In genomic region chr6:47440722-47441121, GRCh38 we compare ENCODE assay signal across 8 cellular contexts. TPM values are rescaled to one million over a fixed set of nuclear protein-coding genes. Genes with fewer than 3 reads are reported as not detected.
DNase-seq lines count a peak whose midpoint lies in the region; ATAC-seq and TF ChIP-seq lines count a peak whose summit lies in the region.

No MANE protein-coding gene starts in this region.

- no peak overlapping the region for H3K23ac ChIP-seq in mesendoderm (ENCODE audit: low read length)

- no peak overlapping the region for H3K18ac ChIP-seq in mesendoderm (ENCODE audit: low read length)

- no peak overlapping the region for H4K8ac ChIP-seq in mesendoderm (ENCODE audit: low read depth, low read length)

- no peak for TF ChIP-seq CTCF in testis (IDR thresholded peaks at IDR 0.05)

- H3K36me3 Mint-ChIP-seq in activated T-cell treated with anti-CD3 and anti-CD28 coated beads, Interleukin-2, amount 50 U/mL, for 4 hours (ENCODE audit: insufficient read depth): no peaks in the 10 kb centered on the region

- H3K27ac ChIP-seq in mesendoderm (ENCODE audit: low read depth, low read length): no peak overlapping the region
- peak overlapping the region in 1 of 2 donors; percentile 30 for H3K27ac ChIP-seq in testis

- no peaks in the 10 kb centered on the region for H3K9me3 ChIP-seq in testis

- no peaks in the 10 kb centered on the region for H3K4me1 ChIP-seq in mesendoderm (ENCODE audit: control insufficient read depth, low read depth, low read length)
- H3K4me1 ChIP-seq in testis: no peaks in the 10 kb centered on the region

- intact Hi-C loops in testis (cut with DNase I; ENCODE audit: low total_unique reads): no loop called here

- H2BK15ac ChIP-seq in mesendoderm (replicated peaks; ENCODE audit: low read depth): no peak overlapping the region

- no peak overlapping the region for H3K56ac ChIP-seq in mesendoderm (ENCODE audit: low read length)

- H3K4me1 Mint-ChIP-seq in activated T-cell treated with anti-CD3 and anti-CD28 coated beads, Interleukin-2, amount 50 U/mL, for 4 hours (ENCODE audit: low read depth): no peaks in the 10 kb centered on the region

- no peak overlapping the region for H4K5ac ChIP-seq in mesendoderm (ENCODE audit: low read length)

- H3K4me2 ChIP-seq in mesendoderm (ENCODE audit: low read length): no peak overlapping the region

- H3K27me3 Mint-ChIP-seq in activated T-cell treated with anti-CD3 and anti-CD28 coated beads, Interleukin-2, amount 50 U/mL, for 4 hours (ENCODE audit: low read depth): no peaks in the 10 kb centered on the region

- DNase-seq in NCI-H1105 treated with DMSO at 0.1 percent for 48 hours (lab: John Stamatoyannopoulos, UW) (peak; percentile 62), pons (ENCODE audit: low spot score) (peak; percentile 70), mesendoderm (no peak), testis (no peak)
- no peak for DNase-seq in activated T-cell treated with anti-CD3 and anti-CD28 coated beads, Interleukin-2, amount 50 U/mL, for 4 hours
- DNase-seq in activated CD8-positive, alpha-beta memory T cell treated with anti-CD3 and anti-CD28 coated beads, Interleukin-2, amount 50 U/mL, for 48 hours: no peak

- no peaks in the 10 kb centered on the region for H3K9me3 Mint-ChIP-seq in activated T-cell treated with anti-CD3 and anti-CD28 coated beads, Interleukin-2, amount 50 U/mL, for 4 hours

- no peak overlapping the region for H3K4ac ChIP-seq in mesendoderm (ENCODE audit: low read depth, low read length)

- no peak overlapping the region for H2AK5ac ChIP-seq in mesendoderm (ENCODE audit: low read length)

- WGBS in mesendoderm (ENCODE audit: extremely low coverage, insufficient coverage, low lambda C conversion rate): no CpG with 5 or more reads among the region's 3 CpGs
- WGBS in testis, 2 donors: 48 to 54% methylated on average over 3 of the region's 3 CpGs

- peak; percentile 72 for ATAC-seq in GM18907 (IDR thresholded peaks at IDR 0.05; ENCODE audit: unreplicated experiment)
- ATAC-seq in HG02759 (IDR thresholded peaks at IDR 0.05; ENCODE audit: unreplicated experiment): peak; percentile 47
- ATAC-seq in activated T-cell treated with anti-CD3 and anti-CD28 coated beads, Interleukin-2, amount 50 U/mL, for 4 hours: no peak

- no peak overlapping the region for H2BK120ac ChIP-seq in mesendoderm (ENCODE audit: low read depth, low read length)

- H3K79me1 ChIP-seq in mesendoderm (ENCODE audit: low read length): no peaks in the 10 kb centered on the region

- no peaks in the 10 kb centered on the region for H3K79me2 ChIP-seq in mesendoderm (ENCODE audit: control insufficient read depth, insufficient read depth, low read length)

- no peak overlapping the region for H3K9ac ChIP-seq in mesendoderm (ENCODE audit: low read length)

- H2BK5ac ChIP-seq in mesendoderm (ENCODE audit: low read length): no peak overlapping the region

- H3K36me3 ChIP-seq in mesendoderm (ENCODE audit: control insufficient read depth, insufficient read depth, low read length) (no peaks in the 10 kb centered on the region), testis (ENCODE audit: low read depth, missing control alignments) (no peaks in the 10 kb centered on the region)

- H3K4me3 ChIP-seq in mesendoderm (ENCODE audit: low read length) (no peak overlapping the region), testis (no peak overlapping the region)

- no peak for TF ChIP-seq POLR2A in testis (IDR thresholded peaks at IDR 0.05)

- H3K4me3 Mint-ChIP-seq in activated T-cell treated with anti-CD3 and anti-CD28 coated beads, Interleukin-2, amount 50 U/mL, for 4 hours: no peak overlapping the region

- H3K27me3 ChIP-seq in mesendoderm (ENCODE audit: insufficient read depth, low read length, poor library complexity): no peaks in the 10 kb centered on the region
- H3K27me3 ChIP-seq in testis: no peaks in the 10 kb centered on the region

RNA-seq across cellular contexts. Expression of gene CD2AP, which starts 36.9 kb away (rescaled TPM):
- 10 to 100 TPM; 25.9 to 31.3 (median 28.8) TPM for total RNA-seq in activated T-cell treated with anti-CD3 and anti-CD28 coated beads, Interleukin-2, amount 50 U/mL, for 4 hours
- 41.9 TPM for polyA plus RNA-seq in mesendoderm (2013, experiment 1 of 2)
- 42.8 TPM for polyA plus RNA-seq in mesendoderm (2013, experiment 2 of 2)
- total RNA-seq in testis: 10 to 100 TPM; 33.5 to 35.7 TPM
- 10.4 TPM for polyA plus RNA-seq in testis (ENCODE audit: insufficient read depth, low read depth, low replicate concordance)

Comparison
In these comparisons a context has a peak if more than half of its experiments do, and no peak if none do; other contexts are left out.
1. ATAC-seq: peak in GM18907 (single experiment) and HG02759 (single experiment); none in activated T-cell treated with anti-CD3 and anti-CD28 coated beads, Interleukin-2, amount 50 U/mL, for 4 hours (0 of 2).
2. DNase-seq: peak in NCI-H1105 treated with DMSO at 0.1 percent for 48 hours (single experiment) and pons (single experiment); none in activated T-cell treated with anti-CD3 and anti-CD28 coated beads, Interleukin-2, amount 50 U/mL, for 4 hours (single experiment), mesendoderm (single experiment), testis (single experiment) and activated CD8-positive, alpha-beta memory T cell treated with anti-CD3 and anti-CD28 coated beads, Interleukin-2, amount 50 U/mL, for 48 hours (single experiment).